13 cellular contexts compared by ENCODE assay signal in genomic region chr6:122372647-122373046, GRCh38. TPM values are rescaled to one million over a fixed set of nuclear protein-coding genes. Genes with fewer than 3 reads are reported as not detected.
A peak's percentile ranks its signal among the peaks of the same experiment; 100 is the strongest.
DNase-seq lines count a peak whose midpoint lies in the region; ATAC-seq, FAIRE-seq and TF ChIP-seq lines count a peak whose summit lies in the region.
"Had no signal": no experiment of that assay in that cellular context is flagged by ENCODE, and none has a peak within 500 bp of the region (broad histone marks: within the 10 kb centered on the region; RNA-seq: fewer than 3 reads in every experiment).

No MANE protein-coding gene starts in this region.

- H3K4me3 Mint-ChIP-seq in nephron = no peak overlapping the region

- no peak overlapping the region for H3K4me3 ChIP-seq in brain microvascular endothelial cell (ENCODE audit: low read depth, low read length)
- no peak overlapping the region for H3K4me3 ChIP-seq in small intestine (ENCODE audit: low read depth in 1 of 2, low read length in 2 of 2)
- H3K4me3 ChIP-seq: gastrocnemius medialis, mucosa of descending colon, stomach had no signal

- peaks cover 6% of the 10 kb centered on the region for H3K9me3 Mint-ChIP-seq in nephron

- DNase-seq in DMS114 treated with DMSO at 0.1 percent for 48 hours (lab: John Stamatoyannopoulos, UW; ENCODE audit: unreplicated experiment) (peak; percentile 71), LHCN-M2 (ENCODE audit: low read depth) (peak; percentile 10), brain microvascular endothelial cell (no peak), NCI-H2227 (lab: John Stamatoyannopoulos, UW; ENCODE audit: unreplicated experiment) (no peak), small intestine (no peak), urothelium cell line (ENCODE audit: low spot score) (no peak)
- DNase-seq: aorta, gastrocnemius medialis, GDM1, mucosa of descending colon, stomach had no signal

- no peak for ATAC-seq in HG03196 (IDR thresholded peaks at IDR 0.05; ENCODE audit: unreplicated experiment)
- ATAC-seq: gastrocnemius medialis, mucosa of descending colon had no signal

- no peaks in the 10 kb centered on the region for H3K36me3 ChIP-seq in brain microvascular endothelial cell (replicated peaks)
- no peaks in the 10 kb centered on the region for H3K36me3 ChIP-seq in small intestine (ENCODE audit: control insufficient read depth in 2 of 2, insufficient read depth in 2 of 2, low read length in 2 of 2)
- H3K36me3 ChIP-seq: gastrocnemius medialis, stomach had no signal

- H3K27me3 ChIP-seq in brain microvascular endothelial cell (replicated peaks) (no peaks in the 10 kb centered on the region), small intestine (ENCODE audit: control insufficient read depth in 2 of 2, insufficient read depth in 2 of 2, low read length in 2 of 2) (no peaks in the 10 kb centered on the region)
- H3K27me3 ChIP-seq: gastrocnemius medialis, stomach had no signal

- H3K9me3 ChIP-seq in small intestine (ENCODE audit: control insufficient read depth, low read depth) = no peaks in the 10 kb centered on the region
- H3K9me3 ChIP-seq: gastrocnemius medialis, mucosa of descending colon, stomach had no signal

- in situ Hi-C loops in brain microvascular endothelial cell (cut with HindIII; ENCODE audit: low pct_ligation_motif_present, low sequenced_read_pairs) = no loop called here

- H3K4me1 ChIP-seq in small intestine (ENCODE audit: control insufficient read depth in 2 of 2, insufficient read depth in 1 of 2, low read depth in 1 of 2, low read length in 1 of 2) = no peaks in the 10 kb centered on the region
- H3K4me1 ChIP-seq: gastrocnemius medialis, stomach had no signal

- no peaks in the 10 kb centered on the region for H3K27me3 Mint-ChIP-seq in nephron (ENCODE audit: low read depth)

- H3K27ac ChIP-seq in brain microvascular endothelial cell = no peak overlapping the region
- no peak overlapping the region for H3K27ac ChIP-seq in small intestine (ENCODE audit: low read depth in 1 of 2, low read length in 1 of 2)
- H3K27ac ChIP-seq: gastrocnemius medialis, stomach had no signal

- peaks cover 6% of the 10 kb centered on the region for H3K4me1 Mint-ChIP-seq in nephron

- FAIRE-seq in small intestine (lab: Jason Lieb, UNC) (no peak), urothelium cell line (lab: Jason Lieb, UNC) (no peak)

- 6 to 31% (median 28%) methylated on average over 2 of the region's 2 CpGs for WGBS in small intestine, 3 donors

- H3K36me3 Mint-ChIP-seq in nephron (ENCODE audit: low read depth) = no peaks in the 10 kb centered on the region

- TF ChIP-seq CTCF in brain microvascular endothelial cell (IDR thresholded peaks at IDR 0.05; ENCODE audit: low read depth, low read length, missing control alignments) = peak; percentile 19
- TF ChIP-seq CTCF in nephron (IDR thresholded peaks at IDR 0.05; ENCODE audit: unreplicated experiment in 3 of 3) = peak; percentile 43 to 64 (median 54)

- no peak overlapping the region for H3K27ac Mint-ChIP-seq in nephron

RNA-seq across cellular contexts. Expression of gene HSF2, which starts 26.8 kb away (rescaled TPM):
- 23.8 and 28.9 TPM in 2 replicates for total RNA-seq in LHCN-M2 (2014; rRNA removed)
- 7.2 TPM for polyA plus RNA-seq in LHCN-M2 (2012)
- 1 to 10 TPM; 5.4 to 6.9 (median 6.1) TPM for polyA plus RNA-seq in small intestine

Comparison
In these comparisons a context has a peak if more than half of its experiments do, and no peak if none do; other contexts are left out.
1. DNase-seq: peak in DMS114 treated with DMSO at 0.1 percent for 48 hours (single experiment) and LHCN-M2 (single experiment); none in brain microvascular endothelial cell (single experiment), NCI-H2227 (single experiment), small intestine (single experiment) and urothelium cell line (single experiment).